In genomic region chr4:38671594-38671943, GRCh38 we compare ENCODE assay signal across 9 cellular contexts. TPM values are rescaled to one million over a fixed set of nuclear protein-coding genes. Genes with fewer than 3 reads are reported as not detected.
DNase-seq lines count a peak whose midpoint lies in the region; ATAC-seq and TF ChIP-seq lines count a peak whose summit lies in the region.
"Had no signal": no experiment of that assay in that cellular context is flagged by ENCODE, and none has a peak within 500 bp of the region (broad histone marks: within the 10 kb centered on the region; RNA-seq: fewer than 3 reads in every experiment).

No MANE protein-coding gene starts in this region.

- no peaks in the 10 kb centered on the region for H3K27me3 ChIP-seq in mammary epithelial cell (ENCODE audit: insufficient read depth, low read length)
- H3K27me3 ChIP-seq in upper lobe of left lung = no peaks in the 10 kb centered on the region
- no peaks in the 10 kb centered on the region for H3K27me3 ChIP-seq in aorta (ENCODE audit: control insufficient read depth in 1 of 2, insufficient read depth in 2 of 2, low read length in 1 of 2)

- H3K27ac Mint-ChIP-seq in MCF 10A (ENCODE audit: low read depth, unreplicated experiment) (peak overlapping the region; percentile 81), naive B cell (peak overlapping the region; percentile 49 to 95 (median 89))

- BruUV-seq in MCF 10A (replicated peaks; lab: Mats Ljungman, UMichigan) (no TSS peak), mammary epithelial cell (replicated peaks; lab: Mats Ljungman, UMichigan) (no TSS peak)

- CTCF ChIA-PET in MCF 10A (lab: Yijun Ruan, JAX) = interaction anchor here (0.7 to 3.8 kb wide), 5 partner anchors 11 to 496 kb away, joined by 3 to 28 read pairs (median 3); no protein-coding TSS in a partner anchor
- CTCF ChIA-PET in mammary epithelial cell (lab: Charles Lee; ENCODE audit: low non-redundant PET) = no interaction called here

- no peak for TF ChIP-seq CTCF in MCF 10A (IDR thresholded peaks at IDR 0.05; ENCODE audit: unreplicated experiment)
- TF ChIP-seq CTCF in mammary epithelial cell (conservative IDR thresholded peaks at IDR 0.05 in 1 of 2, IDR thresholded peaks at IDR 0.05 in 1 of 2; ENCODE audit: extremely low read depth in 1 of 2, insufficient read depth in 1 of 2, low read depth in 1 of 2, low read length in 2 of 2) = no peak
- no peak for TF ChIP-seq CTCF in upper lobe of left lung (IDR thresholded peaks at IDR 0.05)

- ATAC-seq in naive B cell (ENCODE audit: low read depth in 2 of 2) (no peak), upper lobe of left lung (ENCODE audit: low FRiP score in 2 of 2) (no peak), aorta (ENCODE audit: low FRiP score) (no peak)

- intact Hi-C loops in MCF 10A (cut with micrococcal nuclease) = no loop called here
- intact Hi-C loops in mammary epithelial cell (cut with micrococcal nuclease) = no loop called here
- intact Hi-C loops in aorta (cut with DNase I) = loop anchor here (5.0 to 10.0 kb wide), 3 partner anchors 63 to 607 kb away; no protein-coding TSS in a partner anchor

- no peak overlapping the region for H3K27ac ChIP-seq in mammary epithelial cell (ENCODE audit: insufficient read depth, low read depth, low read length)
- H3K27ac ChIP-seq in cingulate gyrus (ENCODE audit: low read depth, low read length) = peak overlapping the region; percentile 72
- peak overlapping the region; percentile 79 to 100 (median 97) for H3K27ac ChIP-seq in upper lobe of left lung
- peak overlapping the region in 1 of 2 donors; percentile 44 for H3K27ac ChIP-seq in aorta (ENCODE audit: low read depth in 1 of 2, low read length in 2 of 2)

- H3K4me1 ChIP-seq in mammary epithelial cell (ENCODE audit: insufficient read depth, low read length) = peaks cover 68% of the 10 kb centered on the region
- H3K4me1 ChIP-seq in upper lobe of left lung = peaks cover 86 to 97% (median 92%) of the 10 kb centered on the region in 4 donors
- H3K4me1 ChIP-seq in aorta (ENCODE audit: control insufficient read depth in 1 of 2, insufficient read depth in 2 of 2, low read length in 2 of 2) = peaks cover 5% of the 10 kb centered on the region in 2 donors

- H3K9me3 ChIP-seq in mammary epithelial cell (replicated peaks; ENCODE audit: insufficient read depth, low read length) (no peaks in the 10 kb centered on the region), upper lobe of left lung (no peaks in the 10 kb centered on the region), aorta (ENCODE audit: control insufficient read depth, low read length) (no peaks in the 10 kb centered on the region)

- H3K9ac ChIP-seq in mammary epithelial cell (ENCODE audit: insufficient read depth, low read length) = no peak overlapping the region

- POLR2A ChIA-PET in MCF 10A (lab: Yijun Ruan, JAX) = interaction anchor here (0.6 to 8.2 kb wide), 6 partner anchors 31 to 352 kb away, joined by 3 to 192 read pairs (median 4); no protein-coding TSS in a partner anchor

- H3K27me3 Mint-ChIP-seq in MCF 10A (ENCODE audit: insufficient read depth, unreplicated experiment) = no peaks in the 10 kb centered on the region
- no peaks in the 10 kb centered on the region for H3K27me3 Mint-ChIP-seq in naive B cell

- no peaks in the 10 kb centered on the region for H4K20me1 ChIP-seq in mammary epithelial cell (ENCODE audit: insufficient read depth, low read length)

- no peak overlapping the region for H3K4me2 ChIP-seq in mammary epithelial cell (ENCODE audit: insufficient read depth, low read depth, low read length)

- H3K4me3 Mint-ChIP-seq in MCF 10A (ENCODE audit: unreplicated experiment) (peak overlapping the region; percentile 2), naive B cell (peak overlapping the region in 6 of 8 donors; percentile 2 to 82 (median 60))

- H3K79me2 ChIP-seq in mammary epithelial cell (ENCODE audit: insufficient read depth, low read length) = peaks cover 97% of the 10 kb centered on the region

- H3K36me3 Mint-ChIP-seq in MCF 10A (ENCODE audit: insufficient read depth, unreplicated experiment) (peaks cover 9% of the 10 kb centered on the region), naive B cell (no peaks in the 10 kb centered on the region)

- H3K9me3 Mint-ChIP-seq in MCF 10A (ENCODE audit: unreplicated experiment) = no peaks in the 10 kb centered on the region
- H3K9me3 Mint-ChIP-seq in naive B cell = no peaks in the 10 kb centered on the region

- H2AFZ ChIP-seq in mammary epithelial cell (ENCODE audit: low read depth, low read length) = no peak overlapping the region

- no peak for TF ChIP-seq POLR2A in upper lobe of left lung (IDR thresholded peaks at IDR 0.05)

- no peaks in the 10 kb centered on the region for H3K36me3 ChIP-seq in mammary epithelial cell (ENCODE audit: insufficient read depth, low read length)
- no peaks in the 10 kb centered on the region for H3K36me3 ChIP-seq in upper lobe of left lung
- no peaks in the 10 kb centered on the region for H3K36me3 ChIP-seq in aorta (ENCODE audit: control insufficient read depth in 1 of 2, insufficient read depth in 2 of 2, low read length in 1 of 2)

- 78% methylated on average over 4 of the region's 5 CpGs for WGBS in mammary epithelial cell (ENCODE audit: low coverage, missing lambda C conversion rate)
- whole genome bisulfite sequencing in upper lobe of left lung, 2 donors = 46 to 55% methylated on average over 5 of the region's 5 CpGs
- 67 to 70% methylated on average over 5 of the region's 5 CpGs for WGBS in aorta, 2 donors

- H3K4me3 ChIP-seq in mammary epithelial cell (replicated peaks in 1 of 3; ENCODE audit: insufficient read depth in 1 of 3, low read depth in 2 of 3, low read length in 3 of 3) (no peak overlapping the region), upper lobe of left lung (peak overlapping the region in 1 of 4 donors; percentile 13), aorta (ENCODE audit: low read length in 2 of 2) (no peak overlapping the region)

- dilution Hi-C loops in mammary epithelial cell (cut with HindIII; ENCODE audit: low sequenced_read_pairs) = no loop called here

- peaks cover 60% of the 10 kb centered on the region for H3K4me1 Mint-ChIP-seq in MCF 10A (ENCODE audit: insufficient read depth, unreplicated experiment)
- H3K4me1 Mint-ChIP-seq in naive B cell = peaks cover 75 to 86% (median 82%) of the 10 kb centered on the region in 3 donors

- in situ Hi-C loops in mammary epithelial cell (cut with MboI; ENCODE audit: low sequenced_read_pairs in 2 of 2) = loop anchor here (5.0 to 10.0 kb wide), 3 partner anchors 354 to 607 kb away; no protein-coding TSS in a partner anchor

- DNase-seq in MCF 10A (ENCODE audit: unreplicated experiment) (no peak), mammary epithelial cell (no peak), naive B cell (no peak), upper lobe of left lung (no peak), NCI-H128 (lab: John Stamatoyannopoulos, UW; ENCODE audit: unreplicated experiment) (no peak), putamen (ENCODE audit: low spot score) (no peak), aorta (no peak)
- DNase-seq: NCI-H1436 treated with DMSO at 0.1 percent for 48 hours had no signal

- TF ChIP-seq EP300 in upper lobe of left lung (IDR thresholded peaks at IDR 0.05) = no peak

RNA-seq across cellular contexts. Expression of gene KLF3, which starts 7.6 kb away (rescaled TPM):
- total RNA-seq in MCF 10A (2022) = 45.3 and 51.2 TPM in 2 replicates
- 10 to 100 TPM; 24.2 to 41.3 TPM for total RNA-seq in mammary epithelial cell
- polyA plus RNA-seq in mammary epithelial cell = 11.6 TPM
- 35.3 TPM for polyA minus RNA-seq in mammary epithelial cell
- polyA plus RNA-seq in naive B cell (ENCODE audit: low read depth in 6 of 6) = 10 to 100 TPM; 34.3 to 91.0 (median 58.5) TPM
- total RNA-seq in upper lobe of left lung = 10 to 100 TPM; 32.5 to 73.9 (median 48.3) TPM
- 10 to 100 TPM; 45.9 to 66.8 TPM for total RNA-seq in aorta
- 10 to 100 TPM; 13.0 to 16.7 TPM for polyA plus RNA-seq in aorta

Comparison
In these comparisons a context has a peak if more than half of its experiments do, and no peak if none do; other contexts are left out.
1. intact Hi-C loops: an anchor here in aorta (5.0 to 10.0 kb wide); none called in MCF 10A and mammary epithelial cell.